Comparison of ENCODE assay signal across 17 cellular contexts in the genomic region with DNA sequence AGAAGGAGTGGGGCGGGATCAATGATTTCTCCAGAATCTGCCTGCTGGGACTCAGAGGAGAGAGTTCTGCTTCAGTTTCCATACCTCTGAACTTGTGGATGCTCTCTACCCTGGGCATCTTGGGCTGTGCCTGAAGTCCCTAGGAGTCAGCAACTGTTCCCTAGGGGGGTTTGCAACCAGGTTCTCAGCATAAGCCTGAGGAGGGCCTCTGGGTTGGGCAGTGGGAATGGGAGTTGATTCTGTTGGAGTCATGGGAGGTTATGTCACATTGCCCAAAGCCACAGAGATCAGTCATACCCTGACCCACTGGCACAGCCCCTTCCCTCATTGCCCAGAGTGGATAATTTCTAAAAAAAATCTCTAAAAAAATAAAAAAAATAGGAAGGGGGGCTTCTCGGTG. TPM values are rescaled to one million over a fixed set of nuclear protein-coding genes. Genes with fewer than 3 reads are reported as not detected.
A peak's percentile ranks its signal among the peaks of the same experiment; 100 is the strongest.
DNase-seq lines count a peak whose midpoint lies in the region; ATAC-seq, FAIRE-seq and TF ChIP-seq lines count a peak whose summit lies in the region.
"Had no signal": no experiment of that assay in that cellular context is flagged by ENCODE, and none has a peak within 500 bp of the region (broad histone marks: within the 10 kb centered on the region; RNA-seq: fewer than 3 reads in every experiment).

No MANE protein-coding gene starts in this region.

- H3K4me2 ChIP-seq in fibroblast of lung (ENCODE audit: extremely low read depth, insufficient read depth, low read length): no peak overlapping the region

- TF ChIP-seq POLR2A in upper lobe of left lung (IDR thresholded peaks at IDR 0.05): no peak

- H3K4me1 Mint-ChIP-seq in activated T-cell treated with anti-CD3 and anti-CD28 coated beads, Interleukin-2, amount 50 U/mL, for 72 hours (ENCODE audit: low read depth): no peaks in the 10 kb centered on the region
- H3K4me1 Mint-ChIP-seq: stimulated activated naive B cell treated with anti-CD40 and anti-IgM and Interleukin-4, amounts not matched to agents 10 μg/mL and 1 μg/mL and 100 μg/mL, for 72 hours had no signal

- no peak for TF ChIP-seq EP300 in upper lobe of left lung (IDR thresholded peaks at IDR 0.05)

- H3K79me2 ChIP-seq in fibroblast of lung (ENCODE audit: control insufficient read depth, insufficient read depth, low read length): no peaks in the 10 kb centered on the region

- H2AFZ ChIP-seq in fibroblast of lung (ENCODE audit: low read length): no peak overlapping the region

- DNase-seq in fibroblast of lung (ENCODE audit: low read depth in 2 of 2) (no peak), psoas muscle (no peak), upper lobe of left lung (no peak), small intestine (no peak)
- no peak for DNase-seq in activated T-cell treated with anti-CD3 and anti-CD28 coated beads, Interleukin-2, amount 50 U/mL, for 72 hours
- DNase-seq: activated CD8-positive, alpha-beta T cell treated with anti-CD3 and anti-CD28 coated beads, Interleukin-2, amount 10 ng/mL, durations not matched to agents 7 days and 5 days; colonic mucosa; NCI-H187; stimulated activated naive B cell treated with anti-CD40 and anti-IgM and Interleukin-4, amounts not matched to agents 10 μg/mL and 1 μg/mL and 100 μg/mL, for 72 hours; T-helper 1 cell had no signal

- H3K9ac ChIP-seq in fibroblast of lung (ENCODE audit: insufficient read depth, low read length): no peak overlapping the region
- H3K9ac ChIP-seq: BLaER1 had no signal

- no peak for FAIRE-seq in small intestine (lab: Jason Lieb, UNC)

- no peak overlapping the region for H3K4me3 Mint-ChIP-seq in activated T-cell treated with anti-CD3 and anti-CD28 coated beads, Interleukin-2, amount 50 U/mL, for 72 hours
- H3K4me3 Mint-ChIP-seq: activated CD8-positive, alpha-beta T cell treated with anti-CD3 and anti-CD28 coated beads, Interleukin-2, amount 10 ng/mL, durations not matched to agents 7 days and 5 days; stimulated activated naive B cell treated with anti-CD40 and anti-IgM and Interleukin-4, amounts not matched to agents 10 μg/mL and 1 μg/mL and 100 μg/mL, for 72 hours had no signal

- H3K36me3 ChIP-seq in fibroblast of lung (ENCODE audit: control insufficient read depth, insufficient read depth, low read length) (no peaks in the 10 kb centered on the region), psoas muscle (ENCODE audit: insufficient read depth in 1 of 2, low read depth in 1 of 2) (peaks cover 0 to 16% of the 10 kb centered on the region in 2 donors), upper lobe of left lung (no peaks in the 10 kb centered on the region), small intestine (ENCODE audit: control insufficient read depth in 2 of 2, insufficient read depth in 2 of 2, low read length in 2 of 2) (peaks cover 0 to 5% of the 10 kb centered on the region in 2 donors)
- H3K36me3 ChIP-seq: BLaER1, colonic mucosa, MG63 had no signal

- H4K20me1 ChIP-seq in fibroblast of lung (ENCODE audit: control insufficient read depth, extremely low read depth, insufficient read depth, low read length): no peaks in the 10 kb centered on the region
- H4K20me1 ChIP-seq: BLaER1 had no signal

- no peaks in the 10 kb centered on the region for H3K27me3 Mint-ChIP-seq in activated T-cell treated with anti-CD3 and anti-CD28 coated beads, Interleukin-2, amount 50 U/mL, for 72 hours (ENCODE audit: low read depth)

- no peaks in the 10 kb centered on the region for H3K9me3 Mint-ChIP-seq in activated T-cell treated with anti-CD3 and anti-CD28 coated beads, Interleukin-2, amount 50 U/mL, for 72 hours
- H3K9me3 Mint-ChIP-seq: activated T-helper 2 cell treated with anti-CD3 and anti-CD28 coated beads, Interferon-gamma antibody, Interleukin-2, Interleukin-4, amounts not matched to agents 10 μg/mL and 5 μg/mL and 100 μg/mL, durations not matched to agents 14 hours and 24 hours and 36 hours; stimulated activated naive B cell treated with anti-CD40 and anti-IgM and Interleukin-4, amounts not matched to agents 10 μg/mL and 1 μg/mL and 100 μg/mL, for 72 hours had no signal

- H3K9me3 ChIP-seq in fibroblast of lung (ENCODE audit: control insufficient read depth, insufficient read depth, low read depth, low read length) (no peaks in the 10 kb centered on the region), psoas muscle (no peaks in the 10 kb centered on the region), upper lobe of left lung (no peaks in the 10 kb centered on the region), small intestine (ENCODE audit: control insufficient read depth, low read depth) (no peaks in the 10 kb centered on the region)
- H3K9me3 ChIP-seq: BLaER1, colonic mucosa, MG63, mucosa of descending colon had no signal

- H3K27ac ChIP-seq in angular gyrus (ENCODE audit: low read depth, low read length): peak overlapping the region; percentile 86
- peak overlapping the region; percentile 66 for H3K27ac ChIP-seq in fibroblast of lung (ENCODE audit: insufficient read depth, low read length)
- peak overlapping the region; percentile 83 for H3K27ac ChIP-seq in psoas muscle
- peak overlapping the region in 3 of 4 donors; percentile 54 to 65 (median 56) for H3K27ac ChIP-seq in upper lobe of left lung
- peak overlapping the region in 1 of 2 donors; percentile 63 for H3K27ac ChIP-seq in small intestine (ENCODE audit: low read depth in 1 of 2, low read length in 1 of 2)
- H3K27ac ChIP-seq: BLaER1, VCaP had no signal

- H3K27me3 ChIP-seq in fibroblast of lung (ENCODE audit: control insufficient read depth, insufficient read depth, low read length) (no peaks in the 10 kb centered on the region), psoas muscle (ENCODE audit: insufficient read depth in 3 of 3, low read length in 2 of 3) (no peaks in the 10 kb centered on the region), upper lobe of left lung (no peaks in the 10 kb centered on the region), small intestine (ENCODE audit: control insufficient read depth in 2 of 2, insufficient read depth in 2 of 2, low read length in 2 of 2) (no peaks in the 10 kb centered on the region)
- H3K27me3 ChIP-seq: BLaER1, colonic mucosa, MG63 had no signal

- H3K27ac Mint-ChIP-seq in activated T-cell treated with anti-CD3 and anti-CD28 coated beads, Interleukin-2, amount 50 U/mL, for 72 hours: no peak overlapping the region
- H3K27ac Mint-ChIP-seq: activated CD8-positive, alpha-beta T cell treated with anti-CD3 and anti-CD28 coated beads, Interleukin-2, amount 10 ng/mL, durations not matched to agents 7 days and 5 days; activated T-helper 2 cell treated with anti-CD3 and anti-CD28 coated beads, Interferon-gamma antibody, Interleukin-2, Interleukin-4, amounts not matched to agents 10 μg/mL and 5 μg/mL and 100 μg/mL, durations not matched to agents 14 hours and 24 hours and 36 hours; stimulated activated naive B cell treated with anti-CD40 and anti-IgM and Interleukin-4, amounts not matched to agents 10 μg/mL and 1 μg/mL and 100 μg/mL, for 72 hours had no signal

- TF ChIP-seq CTCF in fibroblast of lung (conservative IDR thresholded peaks at IDR 0.05 in 1 of 2, IDR thresholded peaks at IDR 0.05 in 1 of 2; ENCODE audit: low read depth in 1 of 2, low read length in 2 of 2) (no peak), psoas muscle (IDR thresholded peaks at IDR 0.05) (no peak), upper lobe of left lung (IDR thresholded peaks at IDR 0.05) (no peak)

- no peak overlapping the region for H3K4me3 ChIP-seq in fibroblast of lung (replicated peaks in 1 of 4; ENCODE audit: control extremely low read depth in 1 of 4, insufficient read depth in 1 of 4, low read depth in 3 of 4, low read length in 4 of 4)
- no peak overlapping the region for H3K4me3 ChIP-seq in psoas muscle
- H3K4me3 ChIP-seq in upper lobe of left lung: no peak overlapping the region
- no peak overlapping the region for H3K4me3 ChIP-seq in small intestine (ENCODE audit: low read depth in 1 of 2, low read length in 2 of 2)
- H3K4me3 ChIP-seq: BLaER1, colonic mucosa, MG63, mucosa of descending colon had no signal

- WGBS in psoas muscle, 3 donors: 51 to 100% (median 75%) methylated on average over 2 of the region's 2 CpGs
- WGBS in upper lobe of left lung, 2 donors: 50 to 89% methylated on average over 2 of the region's 2 CpGs
- 47 to 91% (median 72%) methylated on average over 2 of the region's 2 CpGs for WGBS in small intestine, 3 donors

- H3K36me3 Mint-ChIP-seq in activated T-cell treated with anti-CD3 and anti-CD28 coated beads, Interleukin-2, amount 50 U/mL, for 72 hours (ENCODE audit: insufficient read depth in 2 of 2): no peaks in the 10 kb centered on the region
- H3K36me3 Mint-ChIP-seq: stimulated activated naive B cell treated with anti-CD40 and anti-IgM and Interleukin-4, amounts not matched to agents 10 μg/mL and 1 μg/mL and 100 μg/mL, for 72 hours had no signal

- ATAC-seq in psoas muscle (no peak), upper lobe of left lung (ENCODE audit: low FRiP score in 2 of 2) (no peak), GM19328 (IDR thresholded peaks at IDR 0.05; ENCODE audit: unreplicated experiment) (no peak)
- ATAC-seq in activated T-cell treated with anti-CD3 and anti-CD28 coated beads, Interleukin-2, amount 50 U/mL, for 72 hours (replicated peaks in 1 of 2): no peak
- ATAC-seq: activated CD8-positive, alpha-beta T cell treated with anti-CD3 and anti-CD28 coated beads, Interleukin-2, amount 10 ng/mL, durations not matched to agents 7 days and 5 days; stimulated activated naive B cell treated with anti-CD40 and anti-IgM and Interleukin-4, amounts not matched to agents 10 μg/mL and 1 μg/mL and 100 μg/mL, for 72 hours had no signal

- intact Hi-C loops in psoas muscle (cut with DNase I): loop anchor here in 1 of 2 donors (5.0 kb wide), 1 partner anchor 535 kb away; no protein-coding TSS in a partner anchor

- H3K4me1 ChIP-seq in fibroblast of lung (ENCODE audit: control insufficient read depth, extremely low read depth, insufficient read depth, low read length) (peaks cover 42% of the 10 kb centered on the region), psoas muscle (peaks cover 51% of the 10 kb centered on the region), upper lobe of left lung (peaks cover 0 to 16% (median 13%) of the 10 kb centered on the region in 4 donors), small intestine (ENCODE audit: control insufficient read depth in 2 of 2, insufficient read depth in 1 of 2, low read depth in 1 of 2, low read length in 1 of 2) (no peaks in the 10 kb centered on the region)
- H3K4me1 ChIP-seq: colonic mucosa had no signal

RNA-seq across cellular contexts. Expression of gene MOCS1, which starts 47.4 kb away (rescaled TPM):
- total RNA-seq in fibroblast of lung (16.7 and 21.8 TPM in 2 replicates), psoas muscle (10 to 100 TPM; 24.2 to 44.2 (median 36.4) TPM), upper lobe of left lung (10 to 100 TPM; 15.0 to 49.2 (median 26.3) TPM)
- polyA plus RNA-seq in fibroblast of lung (8.4 and 11.6 TPM in 2 replicates), psoas muscle (10 to 100 TPM; 17.3 to 32.5 (median 17.4) TPM), small intestine (10 to 100 TPM; 15.4 to 29.6 (median 20.6) TPM)
- polyA plus RNA-seq in fibroblast of lung (2012): 9.0 and 13.9 TPM in 2 replicates
- 20.0 and 35.0 TPM in 2 replicates for polyA minus RNA-seq in fibroblast of lung (ENCODE audit: low replicate concordance)
- 1 to 10 TPM; 1.4 to 2.6 TPM for total RNA-seq in activated T-cell treated with anti-CD3 and anti-CD28 coated beads, Interleukin-2, amount 50 U/mL, for 72 hours
- total RNA-seq: activated CD8-positive, alpha-beta T cell treated with anti-CD3 and anti-CD28 coated beads, Interleukin-2, amount 10 ng/mL, durations not matched to agents 7 days and 5 days had no signal
